22 cellular contexts compared by ENCODE assay signal in the genomic region with DNA sequence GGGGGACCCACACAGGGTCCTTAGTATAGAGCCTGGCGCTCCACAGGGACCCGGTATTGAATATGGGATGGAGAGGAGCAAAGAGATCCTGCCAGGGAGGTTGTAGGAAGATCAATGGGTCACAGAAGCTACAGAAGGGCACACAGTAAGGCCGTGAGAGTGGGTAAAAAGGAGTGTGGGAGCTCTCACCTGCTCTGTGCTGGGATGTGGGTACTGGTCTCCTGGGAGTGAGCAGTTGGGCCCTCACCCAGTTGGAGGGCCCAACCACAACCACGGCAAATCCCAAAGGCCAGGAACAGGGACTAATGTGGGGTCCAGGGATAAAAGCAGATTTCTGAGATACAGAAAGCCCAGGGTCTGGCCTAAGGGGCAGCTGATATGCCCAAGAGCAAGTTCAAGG. TPM values are rescaled to one million over a fixed set of nuclear protein-coding genes. Genes with fewer than 3 reads are reported as not detected.
DNase-seq lines count a peak whose midpoint lies in the region; ATAC-seq lines count a peak whose summit lies in the region.
"Had no signal": no experiment of that assay in that cellular context is flagged by ENCODE, and none has a peak within 500 bp of the region (broad histone marks: within the 10 kb centered on the region; RNA-seq: fewer than 3 reads in every experiment).

No MANE protein-coding gene starts in this region.

- no peak for ATAC-seq in GM18861 (IDR thresholded peaks at IDR 0.05; ENCODE audit: unreplicated experiment)
- ATAC-seq: GM23338, HepG2 had no signal

- DNase-seq in activated CD8-positive, alpha-beta memory T cell treated with anti-CD3 and anti-CD28 coated beads for 24 hours: peak; percentile 40
- DNase-seq in activated CD8-positive, alpha-beta memory T cell treated with anti-CD3 and anti-CD28 coated beads, Interleukin-2, amount 50 U/mL, for 4 hours: no peak
- DNase-seq in H4 (ENCODE audit: low spot score) (peak; percentile 1), ecto neural progenitor cell (ENCODE audit: low spot score) (peak; percentile 19), NCI-H1436 (lab: John Stamatoyannopoulos, UW) (no peak), NCI-H187 treated with DMSO at 0.1 percent for 48 hours (lab: John Stamatoyannopoulos, UW) (no peak)
- DNase-seq in stimulated activated CD8-positive, alpha-beta memory T cell treated with anti-CD3 and anti-CD28 coated beads, Interleukin-4, amount 100 ng/mL, for 48 hours: peak; percentile 8
- DNase-seq: Calu3; CD4-positive, alpha-beta memory T cell; GF-D8; KG1; MV-4-11; NCI-H1930; NCI-H226; NCI-H524; NCI-H82; OCI-M1; Right ventricle myocardium superior had no signal

RNA-seq across cellular contexts. Expression of gene SMOX, which starts 59.9 kb away (rescaled TPM):
- total RNA-seq in H4 (2014; rRNA removed; shearing (Covaris generic)): 9.1 and 12.2 TPM in 2 replicates
- total RNA-seq: B cell had no signal

Comparison
In these comparisons a context has a peak if more than half of its experiments do, and no peak if none do; other contexts are left out.
1. DNase-seq: peak in activated CD8-positive, alpha-beta memory T cell treated with anti-CD3 and anti-CD28 coated beads for 24 hours (single experiment), H4 (single experiment), ecto neural progenitor cell (single experiment) and stimulated activated CD8-positive, alpha-beta memory T cell treated with anti-CD3 and anti-CD28 coated beads, Interleukin-4, amount 100 ng/mL, for 48 hours (single experiment); none in activated CD8-positive, alpha-beta memory T cell treated with anti-CD3 and anti-CD28 coated beads, Interleukin-2, amount 50 U/mL, for 4 hours (single experiment), NCI-H1436 (single experiment) and NCI-H187 treated with DMSO at 0.1 percent for 48 hours (single experiment).